ENCODE assay signal across 16 cellular contexts in the genomic region with DNA sequence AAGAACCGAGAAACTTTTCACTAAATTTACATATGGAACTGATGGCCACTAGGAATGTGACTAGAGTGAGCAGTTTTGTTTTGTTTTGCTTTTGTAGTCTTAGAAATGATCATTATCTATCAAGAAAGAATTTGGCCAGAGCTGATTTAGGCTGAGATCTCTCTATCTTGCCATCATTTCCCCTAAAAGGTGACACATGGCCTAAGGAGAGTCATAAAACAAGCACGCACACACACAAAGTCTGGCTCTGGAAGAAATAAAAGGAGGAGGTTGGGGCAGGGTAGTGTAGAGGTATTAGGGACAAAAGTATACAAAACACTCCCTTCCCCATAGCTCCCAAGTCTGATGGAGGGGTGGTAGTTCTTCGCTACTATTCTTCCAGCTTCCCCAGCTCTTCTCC. TPM values are rescaled to one million over a fixed set of nuclear protein-coding genes. Genes with fewer than 3 reads are reported as not detected.
DNase-seq lines count a peak whose midpoint lies in the region; ATAC-seq and TF ChIP-seq lines count a peak whose summit lies in the region.
"Had no signal": no experiment of that assay in that cellular context is flagged by ENCODE, and none has a peak within 500 bp of the region (broad histone marks: within the 10 kb centered on the region; RNA-seq: fewer than 3 reads in every experiment).

No MANE protein-coding gene starts in this region.

- peaks cover 26 to 88% (median 43%) of the 10 kb centered on the region in 3 donors for H3K36me3 Mint-ChIP-seq in CD8-positive, alpha-beta memory T cell
- peaks cover 85% of the 10 kb centered on the region for H3K36me3 Mint-ChIP-seq in activated B cell treated with CpG ODN at 0.5 μM for 24 hours (ENCODE audit: low read depth)
- peaks cover 53% of the 10 kb centered on the region for H3K36me3 Mint-ChIP-seq in memory B cell

- no peak overlapping the region for H3K4me3 ChIP-seq in CD8-positive, alpha-beta memory T cell (ENCODE audit: low read length)
- H3K4me3 ChIP-seq: heart left ventricle, SJCRH30 had no signal

- CTCF ChIA-PET in CD8-positive, alpha-beta memory T cell (lab: Charles Lee) = interaction anchor here (0.9 to 3.7 kb wide), 6 partner anchors 9 to 139 kb away, joined by 3 to 13 read pairs (median 4); partner anchors contain the start of gene RIPOR2
- CTCF ChIA-PET in activated B cell treated with CpG ODN at 0.5 μM for 24 hours (lab: Charles Lee) = interaction anchor here (1.2 kb wide), 1 partner anchor 22 kb away, joined by 3 read pairs; no protein-coding TSS in a partner anchor

- POLR2A ChIA-PET in CD8-positive, alpha-beta memory T cell (lab: Charles Lee) = no interaction called here
- POLR2A ChIA-PET in activated B cell treated with CpG ODN at 0.5 μM for 24 hours (lab: Charles Lee) = interaction anchor here (0.6 kb wide), 1 partner anchor 176 kb away, joined by 7 read pairs; no protein-coding TSS in a partner anchor

- no peak for ATAC-seq in activated B cell treated with CpG ODN at 0.5 μM for 24 hours (ENCODE audit: low read depth)
- ATAC-seq in memory B cell (ENCODE audit: low read depth) = no peak
- ATAC-seq: heart left ventricle had no signal

- peaks cover 0 to 8% (median 6%) of the 10 kb centered on the region in 5 donors for H3K9me3 Mint-ChIP-seq in CD8-positive, alpha-beta memory T cell
- H3K9me3 Mint-ChIP-seq in activated B cell treated with CpG ODN at 0.5 μM for 24 hours = no peaks in the 10 kb centered on the region
- H3K9me3 Mint-ChIP-seq in memory B cell = no peaks in the 10 kb centered on the region

- intact Hi-C loops in activated B cell treated with CpG ODN at 0.5 μM for 24 hours (cut with micrococcal nuclease) = no loop called here

- peaks cover 85 to 98% (median 94%) of the 10 kb centered on the region in 3 donors for H3K4me1 Mint-ChIP-seq in CD8-positive, alpha-beta memory T cell
- H3K4me1 Mint-ChIP-seq in activated B cell treated with CpG ODN at 0.5 μM for 24 hours (peaks cover 81% of the 10 kb centered on the region), memory B cell (peaks cover 47% of the 10 kb centered on the region)

- H3K36me3 ChIP-seq in CD8-positive, alpha-beta memory T cell (ENCODE audit: insufficient read depth, low read length) = peaks cover 44% of the 10 kb centered on the region
- H3K36me3 ChIP-seq: SJCRH30 had no signal

- peaks cover 72% of the 10 kb centered on the region for H3K4me1 ChIP-seq in CD8-positive, alpha-beta memory T cell (ENCODE audit: insufficient read depth, low read length)

- no peak for TF ChIP-seq CTCF in activated B cell treated with CpG ODN at 0.5 μM for 24 hours (IDR thresholded peaks at IDR 0.05)

- no peaks in the 10 kb centered on the region for H3K9me3 ChIP-seq in CD8-positive, alpha-beta memory T cell (ENCODE audit: low read length)
- H3K9me3 ChIP-seq: SJCRH30 had no signal

- H3K27me3 Mint-ChIP-seq in CD8-positive, alpha-beta memory T cell = no peaks in the 10 kb centered on the region
- H3K27me3 Mint-ChIP-seq in activated B cell treated with CpG ODN at 0.5 μM for 24 hours = no peaks in the 10 kb centered on the region
- no peaks in the 10 kb centered on the region for H3K27me3 Mint-ChIP-seq in memory B cell

- DNase-seq in AG20443 (ENCODE audit: low spot score) (peak; percentile 43), activated B cell treated with CpG ODN at 0.5 μM for 24 hours (no peak), memory B cell (ENCODE audit: low spot score in 2 of 2) (no peak), OCI-M2 (lab: John Stamatoyannopoulos, UW; ENCODE audit: unreplicated experiment) (no peak), GM03348 (ENCODE audit: low spot score) (no peak), NCI-H2196 (lab: John Stamatoyannopoulos, UW; ENCODE audit: unreplicated experiment) (no peak), NCI-H345 treated with DMSO at 0.1 percent for 48 hours (lab: John Stamatoyannopoulos, UW; ENCODE audit: unreplicated experiment) (no peak)
- DNase-seq in CD8-positive, alpha-beta memory T cell = no peak
- DNase-seq: AML-193, amniotic stem cell, DMS 273 treated with DMSO at 0.1 percent for 48 hours, heart left ventricle, KBM-7, NCI-H2029 treated with DMSO at 0.1 percent for 48 hours, NCI-H524, SJCRH30 had no signal

- H3K27ac Mint-ChIP-seq in CD8-positive, alpha-beta memory T cell = peak overlapping the region; percentile 39 to 94 (median 76)
- H3K27ac Mint-ChIP-seq in activated B cell treated with CpG ODN at 0.5 μM for 24 hours (peak overlapping the region; percentile 68), memory B cell (peak overlapping the region; percentile 74)

- peak overlapping the region in 2 of 7 donors; percentile 11 to 27 for H3K4me3 Mint-ChIP-seq in CD8-positive, alpha-beta memory T cell
- H3K4me3 Mint-ChIP-seq in activated B cell treated with CpG ODN at 0.5 μM for 24 hours = no peak overlapping the region
- H3K4me3 Mint-ChIP-seq in memory B cell = no peak overlapping the region

- no peak overlapping the region for H3K27ac ChIP-seq in CD8-positive, alpha-beta memory T cell (ENCODE audit: low read depth, low read length)
- H3K27ac ChIP-seq: heart left ventricle, SJCRH30 had no signal

- no peaks in the 10 kb centered on the region for H3K27me3 ChIP-seq in CD8-positive, alpha-beta memory T cell (ENCODE audit: insufficient read depth, low read length, poor library complexity, severe bottlenecking)
- H3K27me3 ChIP-seq: heart left ventricle, SJCRH30 had no signal

RNA-seq across cellular contexts. Expression of gene RIPOR2, which starts 56.4 kb away (rescaled TPM):
- total RNA-seq in CD8-positive, alpha-beta memory T cell = 10 to 100 TPM; 54.4 to 58.2 TPM
- 427 TPM for polyA plus RNA-seq in CD8-positive, alpha-beta memory T cell
- 260 and 302 TPM in 2 replicates for total RNA-seq in activated B cell treated with CpG ODN at 0.5 μM for 24 hours
